ENCODE assay signal across 1 cellular context in genomic region chr20:38794057-38794456, GRCh38. TPM values are rescaled to one million over a fixed set of nuclear protein-coding genes. Genes with fewer than 3 reads are reported as not detected.
"Had no signal": no experiment of that assay in that cellular context is flagged by ENCODE, and none has a peak within 500 bp of the region (broad histone marks: within the 10 kb centered on the region; RNA-seq: fewer than 3 reads in every experiment).

No MANE protein-coding gene starts in this region.

RNA-seq across cellular contexts. Expression of gene PPP1R16B, which starts 11.4 kb away (rescaled TPM):
- total RNA-seq: PC-9 had no signal
